1 cellular context compared by ENCODE assay signal in the genomic region with DNA sequence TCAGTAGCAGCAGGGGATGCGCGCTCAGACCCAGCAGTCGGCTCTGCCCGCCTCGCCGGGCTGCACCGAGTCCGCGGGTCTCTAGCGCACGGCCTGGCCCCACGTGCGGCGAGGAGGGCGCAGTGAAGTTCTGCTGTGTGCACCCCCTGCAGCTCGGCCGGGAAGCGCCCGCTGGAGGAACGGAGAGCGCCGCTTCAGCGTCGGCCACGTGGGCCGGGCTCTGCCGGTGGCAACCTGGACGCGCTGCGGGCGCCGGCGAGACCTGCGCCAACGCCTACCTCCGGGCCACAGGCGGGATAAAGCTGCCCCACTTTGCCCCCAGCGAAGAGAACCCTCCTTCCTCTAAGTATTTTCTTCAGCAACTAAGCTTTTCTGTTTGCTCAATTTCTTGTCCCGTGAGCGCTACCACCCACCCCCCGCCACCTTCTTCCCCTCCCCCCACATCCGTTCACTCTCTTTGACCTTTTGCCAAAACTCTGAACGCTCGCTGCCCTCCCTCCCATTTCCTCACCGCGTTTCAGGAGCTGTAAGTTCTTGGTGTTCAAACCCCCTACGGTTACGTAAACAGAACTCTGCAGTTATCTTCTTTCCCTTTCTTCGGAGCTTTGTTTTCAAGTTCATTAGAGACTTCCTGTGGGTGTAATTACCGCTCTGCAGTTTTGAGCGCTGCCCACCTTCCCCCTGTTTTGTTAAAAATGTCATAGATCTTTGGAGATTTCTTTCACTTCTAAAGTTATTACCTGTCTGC.
TF ChIP-seq lines count a peak whose summit lies in the region.

No MANE protein-coding gene starts in this region.

TF ChIP-seq in GM23338, 12 proteins besides CTCF, POLR2A, EP300 and RAD21 (continued from another document):
- TF ChIP-seq, protein P1, sequence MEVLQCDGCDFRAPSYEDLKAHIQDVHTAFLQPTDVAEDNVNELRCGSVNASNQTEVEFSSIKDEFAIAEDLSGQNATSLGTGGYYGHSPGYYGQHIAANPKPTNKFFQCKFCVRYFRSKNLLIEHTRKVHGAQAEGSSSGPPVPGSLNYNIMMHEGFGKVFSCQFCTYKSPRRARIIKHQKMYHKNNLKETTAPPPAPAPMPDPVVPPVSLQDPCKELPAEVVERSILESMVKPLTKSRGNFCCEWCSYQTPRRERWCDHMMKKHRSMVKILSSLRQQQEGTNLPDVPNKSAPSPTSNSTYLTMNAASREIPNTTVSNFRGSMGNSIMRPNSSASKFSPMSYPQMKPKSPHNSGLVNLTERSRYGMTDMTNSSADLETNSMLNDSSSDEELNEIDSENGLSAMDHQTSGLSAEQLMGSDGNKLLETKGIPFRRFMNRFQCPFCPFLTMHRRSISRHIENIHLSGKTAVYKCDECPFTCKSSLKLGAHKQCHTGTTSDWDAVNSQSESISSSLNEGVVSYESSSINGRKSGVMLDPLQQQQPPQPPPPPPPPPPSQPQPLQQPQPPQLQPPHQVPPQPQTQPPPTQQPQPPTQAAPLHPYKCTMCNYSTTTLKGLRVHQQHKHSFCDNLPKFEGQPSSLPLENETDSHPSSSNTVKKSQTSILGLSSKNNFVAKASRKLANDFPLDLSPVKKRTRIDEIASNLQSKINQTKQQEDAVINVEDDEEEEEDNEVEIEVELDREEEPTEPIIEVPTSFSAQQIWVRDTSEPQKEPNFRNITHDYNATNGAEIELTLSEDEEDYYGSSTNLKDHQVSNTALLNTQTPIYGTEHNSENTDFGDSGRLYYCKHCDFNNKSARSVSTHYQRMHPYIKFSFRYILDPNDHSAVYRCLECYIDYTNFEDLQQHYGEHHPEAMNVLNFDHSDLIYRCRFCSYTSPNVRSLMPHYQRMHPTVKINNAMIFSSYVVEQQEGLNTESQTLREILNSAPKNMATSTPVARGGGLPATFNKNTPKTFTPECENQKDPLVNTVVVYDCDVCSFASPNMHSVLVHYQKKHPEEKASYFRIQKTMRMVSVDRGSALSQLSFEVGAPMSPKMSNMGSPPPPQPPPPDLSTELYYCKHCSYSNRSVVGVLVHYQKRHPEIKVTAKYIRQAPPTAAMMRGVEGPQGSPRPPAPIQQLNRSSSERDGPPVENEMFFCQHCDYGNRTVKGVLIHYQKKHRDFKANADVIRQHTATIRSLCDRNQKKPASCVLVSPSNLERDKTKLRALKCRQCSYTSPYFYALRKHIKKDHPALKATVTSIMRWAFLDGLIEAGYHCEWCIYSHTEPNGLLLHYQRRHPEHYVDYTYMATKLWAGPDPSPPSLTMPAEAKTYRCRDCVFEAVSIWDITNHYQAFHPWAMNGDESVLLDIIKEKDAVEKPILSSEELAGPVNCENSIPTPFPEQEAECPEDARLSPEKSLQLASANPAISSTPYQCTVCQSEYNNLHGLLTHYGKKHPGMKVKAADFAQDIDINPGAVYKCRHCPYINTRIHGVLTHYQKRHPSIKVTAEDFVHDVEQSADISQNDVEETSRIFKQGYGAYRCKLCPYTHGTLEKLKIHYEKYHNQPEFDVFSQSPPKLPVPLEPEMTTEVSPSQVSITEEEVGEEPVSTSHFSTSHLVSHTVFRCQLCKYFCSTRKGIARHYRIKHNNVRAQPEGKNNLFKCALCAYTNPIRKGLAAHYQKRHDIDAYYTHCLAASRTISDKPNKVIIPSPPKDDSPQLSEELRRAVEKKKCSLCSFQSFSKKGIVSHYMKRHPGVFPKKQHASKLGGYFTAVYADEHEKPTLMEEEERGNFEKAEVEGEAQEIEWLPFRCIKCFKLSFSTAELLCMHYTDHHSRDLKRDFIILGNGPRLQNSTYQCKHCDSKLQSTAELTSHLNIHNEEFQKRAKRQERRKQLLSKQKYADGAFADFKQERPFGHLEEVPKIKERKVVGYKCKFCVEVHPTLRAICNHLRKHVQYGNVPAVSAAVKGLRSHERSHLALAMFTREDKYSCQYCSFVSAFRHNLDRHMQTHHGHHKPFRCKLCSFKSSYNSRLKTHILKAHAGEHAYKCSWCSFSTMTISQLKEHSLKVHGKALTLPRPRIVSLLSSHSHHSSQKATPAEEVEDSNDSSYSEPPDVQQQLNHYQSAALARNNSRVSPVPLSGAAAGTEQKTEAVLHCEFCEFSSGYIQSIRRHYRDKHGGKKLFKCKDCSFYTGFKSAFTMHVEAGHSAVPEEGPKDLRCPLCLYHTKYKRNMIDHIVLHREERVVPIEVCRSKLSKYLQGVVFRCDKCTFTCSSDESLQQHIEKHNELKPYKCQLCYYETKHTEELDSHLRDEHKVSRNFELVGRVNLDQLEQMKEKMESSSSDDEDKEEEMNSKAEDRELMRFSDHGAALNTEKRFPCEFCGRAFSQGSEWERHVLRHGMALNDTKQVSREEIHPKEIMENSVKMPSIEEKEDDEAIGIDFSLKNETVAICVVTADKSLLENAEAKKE (CRISPR knock-in tag; IDR thresholded peaks at IDR 0.05) = no peak
- no peak for TF ChIP-seq ZNF114 (CRISPR knock-in tag; IDR thresholded peaks at IDR 0.05)
